Comparison of ENCODE assay signal across 1 cellular context in the genomic region with DNA sequence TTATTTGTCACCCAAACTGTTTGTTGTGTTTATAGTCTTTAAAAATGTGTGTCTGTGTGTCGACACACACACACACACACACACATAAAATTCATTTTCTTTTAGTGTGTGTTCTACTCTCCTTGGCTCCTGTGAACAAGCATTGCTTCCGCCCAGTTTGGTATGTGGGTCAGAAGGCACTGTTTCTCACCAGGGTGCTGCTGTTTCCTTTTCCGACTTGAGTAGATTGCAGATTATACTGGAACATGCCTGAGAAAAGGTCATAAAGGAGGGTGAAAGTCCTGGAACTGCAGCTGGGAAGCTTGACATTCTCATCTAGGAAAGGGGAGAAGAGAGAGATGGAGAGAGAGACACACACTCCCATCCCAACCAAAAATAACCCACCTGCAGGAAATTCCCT.
TF ChIP-seq lines count a peak whose summit lies in the region.

No MANE protein-coding gene starts in this region.

TF ChIP-seq in WTC11, 78 proteins besides CTCF, POLR2A, EP300 and RAD21 (continued from another document):
- TF ChIP-seq, protein P1, sequence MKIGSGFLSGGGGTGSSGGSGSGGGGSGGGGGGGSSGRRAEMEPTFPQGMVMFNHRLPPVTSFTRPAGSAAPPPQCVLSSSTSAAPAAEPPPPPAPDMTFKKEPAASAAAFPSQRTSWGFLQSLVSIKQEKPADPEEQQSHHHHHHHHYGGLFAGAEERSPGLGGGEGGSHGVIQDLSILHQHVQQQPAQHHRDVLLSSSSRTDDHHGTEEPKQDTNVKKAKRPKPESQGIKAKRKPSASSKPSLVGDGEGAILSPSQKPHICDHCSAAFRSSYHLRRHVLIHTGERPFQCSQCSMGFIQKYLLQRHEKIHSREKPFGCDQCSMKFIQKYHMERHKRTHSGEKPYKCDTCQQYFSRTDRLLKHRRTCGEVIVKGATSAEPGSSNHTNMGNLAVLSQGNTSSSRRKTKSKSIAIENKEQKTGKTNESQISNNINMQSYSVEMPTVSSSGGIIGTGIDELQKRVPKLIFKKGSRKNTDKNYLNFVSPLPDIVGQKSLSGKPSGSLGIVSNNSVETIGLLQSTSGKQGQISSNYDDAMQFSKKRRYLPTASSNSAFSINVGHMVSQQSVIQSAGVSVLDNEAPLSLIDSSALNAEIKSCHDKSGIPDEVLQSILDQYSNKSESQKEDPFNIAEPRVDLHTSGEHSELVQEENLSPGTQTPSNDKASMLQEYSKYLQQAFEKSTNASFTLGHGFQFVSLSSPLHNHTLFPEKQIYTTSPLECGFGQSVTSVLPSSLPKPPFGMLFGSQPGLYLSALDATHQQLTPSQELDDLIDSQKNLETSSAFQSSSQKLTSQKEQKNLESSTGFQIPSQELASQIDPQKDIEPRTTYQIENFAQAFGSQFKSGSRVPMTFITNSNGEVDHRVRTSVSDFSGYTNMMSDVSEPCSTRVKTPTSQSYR (CRISPR knock-in tag; IDR thresholded peaks at IDR 0.05), result no peak
- no peak for TF ChIP-seq MXD4 (CRISPR knock-in tag; IDR thresholded peaks at IDR 0.05; ENCODE audit: borderline replicate concordance)
- TF ChIP-seq, protein P2, sequence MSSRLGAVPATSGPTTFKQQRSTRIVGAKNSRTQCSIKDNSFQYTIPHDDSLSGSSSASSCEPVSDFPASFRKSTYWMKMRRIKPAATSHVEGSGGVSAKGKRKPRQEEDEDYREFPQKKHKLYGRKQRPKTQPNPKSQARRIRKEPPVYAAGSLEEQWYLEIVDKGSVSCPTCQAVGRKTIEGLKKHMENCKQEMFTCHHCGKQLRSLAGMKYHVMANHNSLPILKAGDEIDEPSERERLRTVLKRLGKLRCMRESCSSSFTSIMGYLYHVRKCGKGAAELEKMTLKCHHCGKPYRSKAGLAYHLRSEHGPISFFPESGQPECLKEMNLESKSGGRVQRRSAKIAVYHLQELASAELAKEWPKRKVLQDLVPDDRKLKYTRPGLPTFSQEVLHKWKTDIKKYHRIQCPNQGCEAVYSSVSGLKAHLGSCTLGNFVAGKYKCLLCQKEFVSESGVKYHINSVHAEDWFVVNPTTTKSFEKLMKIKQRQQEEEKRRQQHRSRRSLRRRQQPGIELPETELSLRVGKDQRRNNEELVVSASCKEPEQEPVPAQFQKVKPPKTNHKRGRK (CRISPR knock-in tag; IDR thresholded peaks at IDR 0.05; ENCODE audit: borderline replicate concordance), result no peak
- no peak for TF ChIP-seq GTF2I (CRISPR knock-in tag; conservative IDR thresholded peaks at IDR 0.05)
- no peak for TF ChIP-seq ZNF121 (CRISPR knock-in tag; IDR thresholded peaks at IDR 0.05)
- TF ChIP-seq NR3C1 (CRISPR knock-in tag; conservative IDR thresholded peaks at IDR 0.05; ENCODE audit: low read depth), result no peak
- TF ChIP-seq, protein P3, sequence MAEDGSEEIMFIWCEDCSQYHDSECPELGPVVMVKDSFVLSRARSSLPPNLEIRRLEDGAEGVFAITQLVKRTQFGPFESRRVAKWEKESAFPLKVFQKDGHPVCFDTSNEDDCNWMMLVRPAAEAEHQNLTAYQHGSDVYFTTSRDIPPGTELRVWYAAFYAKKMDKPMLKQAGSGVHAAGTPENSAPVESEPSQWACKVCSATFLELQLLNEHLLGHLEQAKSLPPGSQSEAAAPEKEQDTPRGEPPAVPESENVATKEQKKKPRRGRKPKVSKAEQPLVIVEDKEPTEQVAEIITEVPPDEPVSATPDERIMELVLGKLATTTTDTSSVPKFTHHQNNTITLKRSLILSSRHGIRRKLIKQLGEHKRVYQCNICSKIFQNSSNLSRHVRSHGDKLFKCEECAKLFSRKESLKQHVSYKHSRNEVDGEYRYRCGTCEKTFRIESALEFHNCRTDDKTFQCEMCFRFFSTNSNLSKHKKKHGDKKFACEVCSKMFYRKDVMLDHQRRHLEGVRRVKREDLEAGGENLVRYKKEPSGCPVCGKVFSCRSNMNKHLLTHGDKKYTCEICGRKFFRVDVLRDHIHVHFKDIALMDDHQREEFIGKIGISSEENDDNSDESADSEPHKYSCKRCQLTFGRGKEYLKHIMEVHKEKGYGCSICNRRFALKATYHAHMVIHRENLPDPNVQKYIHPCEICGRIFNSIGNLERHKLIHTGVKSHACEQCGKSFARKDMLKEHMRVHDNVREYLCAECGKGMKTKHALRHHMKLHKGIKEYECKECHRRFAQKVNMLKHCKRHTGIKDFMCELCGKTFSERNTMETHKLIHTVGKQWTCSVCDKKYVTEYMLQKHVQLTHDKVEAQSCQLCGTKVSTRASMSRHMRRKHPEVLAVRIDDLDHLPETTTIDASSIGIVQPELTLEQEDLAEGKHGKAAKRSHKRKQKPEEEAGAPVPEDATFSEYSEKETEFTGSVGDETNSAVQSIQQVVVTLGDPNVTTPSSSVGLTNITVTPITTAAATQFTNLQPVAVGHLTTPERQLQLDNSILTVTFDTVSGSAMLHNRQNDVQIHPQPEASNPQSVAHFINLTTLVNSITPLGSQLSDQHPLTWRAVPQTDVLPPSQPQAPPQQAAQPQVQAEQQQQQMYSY (CRISPR knock-in tag; IDR thresholded peaks at IDR 0.05), result no peak
- TF ChIP-seq, protein P4, sequence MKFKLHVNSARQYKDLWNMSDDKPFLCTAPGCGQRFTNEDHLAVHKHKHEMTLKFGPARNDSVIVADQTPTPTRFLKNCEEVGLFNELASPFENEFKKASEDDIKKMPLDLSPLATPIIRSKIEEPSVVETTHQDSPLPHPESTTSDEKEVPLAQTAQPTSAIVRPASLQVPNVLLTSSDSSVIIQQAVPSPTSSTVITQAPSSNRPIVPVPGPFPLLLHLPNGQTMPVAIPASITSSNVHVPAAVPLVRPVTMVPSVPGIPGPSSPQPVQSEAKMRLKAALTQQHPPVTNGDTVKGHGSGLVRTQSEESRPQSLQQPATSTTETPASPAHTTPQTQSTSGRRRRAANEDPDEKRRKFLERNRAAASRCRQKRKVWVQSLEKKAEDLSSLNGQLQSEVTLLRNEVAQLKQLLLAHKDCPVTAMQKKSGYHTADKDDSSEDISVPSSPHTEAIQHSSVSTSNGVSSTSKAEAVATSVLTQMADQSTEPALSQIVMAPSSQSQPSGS (CRISPR knock-in tag; IDR thresholded peaks at IDR 0.05; ENCODE audit: borderline replicate concordance, low read depth), result no peak
- no peak for TF ChIP-seq ZNF423 (CRISPR knock-in tag; IDR thresholded peaks at IDR 0.05)
- TF ChIP-seq TEAD1 (CRISPR knock-in tag; IDR thresholded peaks at IDR 0.05), result no peak
